Comparison of ENCODE assay signal across 1 cellular context in the genomic region with DNA sequence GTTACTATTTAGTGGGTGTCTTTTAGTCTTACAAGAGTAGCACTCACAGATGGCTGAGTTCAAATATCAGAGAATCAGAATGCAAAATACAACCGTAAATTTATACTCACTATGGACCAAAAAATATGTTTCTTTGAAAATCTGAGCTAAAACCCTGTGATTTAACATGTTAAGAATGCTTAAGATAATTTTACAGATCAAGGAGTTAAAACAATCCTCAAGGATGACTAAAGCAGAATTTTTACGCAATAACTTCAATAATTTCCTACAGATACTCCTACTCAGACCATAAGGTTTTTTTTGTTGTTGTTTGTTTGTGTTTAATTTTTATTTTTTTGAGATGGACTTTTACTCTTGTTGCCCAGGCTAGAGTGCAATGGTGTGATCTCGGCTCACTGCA.
TF ChIP-seq lines count a peak whose summit lies in the region.

No MANE protein-coding gene starts in this region.

TF ChIP-seq in GM23338, 12 proteins besides CTCF, POLR2A, EP300 and RAD21 (continued from another document):
- TF ChIP-seq, protein P1, sequence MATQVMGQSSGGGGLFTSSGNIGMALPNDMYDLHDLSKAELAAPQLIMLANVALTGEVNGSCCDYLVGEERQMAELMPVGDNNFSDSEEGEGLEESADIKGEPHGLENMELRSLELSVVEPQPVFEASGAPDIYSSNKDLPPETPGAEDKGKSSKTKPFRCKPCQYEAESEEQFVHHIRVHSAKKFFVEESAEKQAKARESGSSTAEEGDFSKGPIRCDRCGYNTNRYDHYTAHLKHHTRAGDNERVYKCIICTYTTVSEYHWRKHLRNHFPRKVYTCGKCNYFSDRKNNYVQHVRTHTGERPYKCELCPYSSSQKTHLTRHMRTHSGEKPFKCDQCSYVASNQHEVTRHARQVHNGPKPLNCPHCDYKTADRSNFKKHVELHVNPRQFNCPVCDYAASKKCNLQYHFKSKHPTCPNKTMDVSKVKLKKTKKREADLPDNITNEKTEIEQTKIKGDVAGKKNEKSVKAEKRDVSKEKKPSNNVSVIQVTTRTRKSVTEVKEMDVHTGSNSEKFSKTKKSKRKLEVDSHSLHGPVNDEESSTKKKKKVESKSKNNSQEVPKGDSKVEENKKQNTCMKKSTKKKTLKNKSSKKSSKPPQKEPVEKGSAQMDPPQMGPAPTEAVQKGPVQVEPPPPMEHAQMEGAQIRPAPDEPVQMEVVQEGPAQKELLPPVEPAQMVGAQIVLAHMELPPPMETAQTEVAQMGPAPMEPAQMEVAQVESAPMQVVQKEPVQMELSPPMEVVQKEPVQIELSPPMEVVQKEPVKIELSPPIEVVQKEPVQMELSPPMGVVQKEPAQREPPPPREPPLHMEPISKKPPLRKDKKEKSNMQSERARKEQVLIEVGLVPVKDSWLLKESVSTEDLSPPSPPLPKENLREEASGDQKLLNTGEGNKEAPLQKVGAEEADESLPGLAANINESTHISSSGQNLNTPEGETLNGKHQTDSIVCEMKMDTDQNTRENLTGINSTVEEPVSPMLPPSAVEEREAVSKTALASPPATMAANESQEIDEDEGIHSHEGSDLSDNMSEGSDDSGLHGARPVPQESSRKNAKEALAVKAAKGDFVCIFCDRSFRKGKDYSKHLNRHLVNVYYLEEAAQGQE (IDR thresholded peaks at IDR 0.05; ENCODE audit: unreplicated experiment) = no peak
- TF ChIP-seq, protein P2, sequence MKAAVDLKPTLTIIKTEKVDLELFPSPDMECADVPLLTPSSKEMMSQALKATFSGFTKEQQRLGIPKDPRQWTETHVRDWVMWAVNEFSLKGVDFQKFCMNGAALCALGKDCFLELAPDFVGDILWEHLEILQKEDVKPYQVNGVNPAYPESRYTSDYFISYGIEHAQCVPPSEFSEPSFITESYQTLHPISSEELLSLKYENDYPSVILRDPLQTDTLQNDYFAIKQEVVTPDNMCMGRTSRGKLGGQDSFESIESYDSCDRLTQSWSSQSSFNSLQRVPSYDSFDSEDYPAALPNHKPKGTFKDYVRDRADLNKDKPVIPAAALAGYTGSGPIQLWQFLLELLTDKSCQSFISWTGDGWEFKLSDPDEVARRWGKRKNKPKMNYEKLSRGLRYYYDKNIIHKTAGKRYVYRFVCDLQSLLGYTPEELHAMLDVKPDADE (IDR thresholded peaks at IDR 0.05) = no peak
- TF ChIP-seq ZNF114 (CRISPR knock-in tag; IDR thresholded peaks at IDR 0.05) = no peak
- TF ChIP-seq, protein P3, sequence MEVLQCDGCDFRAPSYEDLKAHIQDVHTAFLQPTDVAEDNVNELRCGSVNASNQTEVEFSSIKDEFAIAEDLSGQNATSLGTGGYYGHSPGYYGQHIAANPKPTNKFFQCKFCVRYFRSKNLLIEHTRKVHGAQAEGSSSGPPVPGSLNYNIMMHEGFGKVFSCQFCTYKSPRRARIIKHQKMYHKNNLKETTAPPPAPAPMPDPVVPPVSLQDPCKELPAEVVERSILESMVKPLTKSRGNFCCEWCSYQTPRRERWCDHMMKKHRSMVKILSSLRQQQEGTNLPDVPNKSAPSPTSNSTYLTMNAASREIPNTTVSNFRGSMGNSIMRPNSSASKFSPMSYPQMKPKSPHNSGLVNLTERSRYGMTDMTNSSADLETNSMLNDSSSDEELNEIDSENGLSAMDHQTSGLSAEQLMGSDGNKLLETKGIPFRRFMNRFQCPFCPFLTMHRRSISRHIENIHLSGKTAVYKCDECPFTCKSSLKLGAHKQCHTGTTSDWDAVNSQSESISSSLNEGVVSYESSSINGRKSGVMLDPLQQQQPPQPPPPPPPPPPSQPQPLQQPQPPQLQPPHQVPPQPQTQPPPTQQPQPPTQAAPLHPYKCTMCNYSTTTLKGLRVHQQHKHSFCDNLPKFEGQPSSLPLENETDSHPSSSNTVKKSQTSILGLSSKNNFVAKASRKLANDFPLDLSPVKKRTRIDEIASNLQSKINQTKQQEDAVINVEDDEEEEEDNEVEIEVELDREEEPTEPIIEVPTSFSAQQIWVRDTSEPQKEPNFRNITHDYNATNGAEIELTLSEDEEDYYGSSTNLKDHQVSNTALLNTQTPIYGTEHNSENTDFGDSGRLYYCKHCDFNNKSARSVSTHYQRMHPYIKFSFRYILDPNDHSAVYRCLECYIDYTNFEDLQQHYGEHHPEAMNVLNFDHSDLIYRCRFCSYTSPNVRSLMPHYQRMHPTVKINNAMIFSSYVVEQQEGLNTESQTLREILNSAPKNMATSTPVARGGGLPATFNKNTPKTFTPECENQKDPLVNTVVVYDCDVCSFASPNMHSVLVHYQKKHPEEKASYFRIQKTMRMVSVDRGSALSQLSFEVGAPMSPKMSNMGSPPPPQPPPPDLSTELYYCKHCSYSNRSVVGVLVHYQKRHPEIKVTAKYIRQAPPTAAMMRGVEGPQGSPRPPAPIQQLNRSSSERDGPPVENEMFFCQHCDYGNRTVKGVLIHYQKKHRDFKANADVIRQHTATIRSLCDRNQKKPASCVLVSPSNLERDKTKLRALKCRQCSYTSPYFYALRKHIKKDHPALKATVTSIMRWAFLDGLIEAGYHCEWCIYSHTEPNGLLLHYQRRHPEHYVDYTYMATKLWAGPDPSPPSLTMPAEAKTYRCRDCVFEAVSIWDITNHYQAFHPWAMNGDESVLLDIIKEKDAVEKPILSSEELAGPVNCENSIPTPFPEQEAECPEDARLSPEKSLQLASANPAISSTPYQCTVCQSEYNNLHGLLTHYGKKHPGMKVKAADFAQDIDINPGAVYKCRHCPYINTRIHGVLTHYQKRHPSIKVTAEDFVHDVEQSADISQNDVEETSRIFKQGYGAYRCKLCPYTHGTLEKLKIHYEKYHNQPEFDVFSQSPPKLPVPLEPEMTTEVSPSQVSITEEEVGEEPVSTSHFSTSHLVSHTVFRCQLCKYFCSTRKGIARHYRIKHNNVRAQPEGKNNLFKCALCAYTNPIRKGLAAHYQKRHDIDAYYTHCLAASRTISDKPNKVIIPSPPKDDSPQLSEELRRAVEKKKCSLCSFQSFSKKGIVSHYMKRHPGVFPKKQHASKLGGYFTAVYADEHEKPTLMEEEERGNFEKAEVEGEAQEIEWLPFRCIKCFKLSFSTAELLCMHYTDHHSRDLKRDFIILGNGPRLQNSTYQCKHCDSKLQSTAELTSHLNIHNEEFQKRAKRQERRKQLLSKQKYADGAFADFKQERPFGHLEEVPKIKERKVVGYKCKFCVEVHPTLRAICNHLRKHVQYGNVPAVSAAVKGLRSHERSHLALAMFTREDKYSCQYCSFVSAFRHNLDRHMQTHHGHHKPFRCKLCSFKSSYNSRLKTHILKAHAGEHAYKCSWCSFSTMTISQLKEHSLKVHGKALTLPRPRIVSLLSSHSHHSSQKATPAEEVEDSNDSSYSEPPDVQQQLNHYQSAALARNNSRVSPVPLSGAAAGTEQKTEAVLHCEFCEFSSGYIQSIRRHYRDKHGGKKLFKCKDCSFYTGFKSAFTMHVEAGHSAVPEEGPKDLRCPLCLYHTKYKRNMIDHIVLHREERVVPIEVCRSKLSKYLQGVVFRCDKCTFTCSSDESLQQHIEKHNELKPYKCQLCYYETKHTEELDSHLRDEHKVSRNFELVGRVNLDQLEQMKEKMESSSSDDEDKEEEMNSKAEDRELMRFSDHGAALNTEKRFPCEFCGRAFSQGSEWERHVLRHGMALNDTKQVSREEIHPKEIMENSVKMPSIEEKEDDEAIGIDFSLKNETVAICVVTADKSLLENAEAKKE (CRISPR knock-in tag; IDR thresholded peaks at IDR 0.05) = no peak
